Comparison of ENCODE assay signal across 23 cellular contexts in genomic region chr11:130574740-130575139, GRCh38.
"Had no signal": no experiment of that assay in that cellular context is flagged by ENCODE, and none has a peak within 500 bp of the region (broad histone marks: within the 10 kb centered on the region; RNA-seq: fewer than 3 reads in every experiment).

No MANE protein-coding gene starts in this region.

- H3K9me3 ChIP-seq: ovary, stomach, thyroid gland, upper lobe of left lung, uterus had no signal

- H3K4me2 ChIP-seq: hepatocyte, smooth muscle cell had no signal

- DNase-seq: cerebellar nuclear complex; cortex of kidney; head of caudate nucleus; kidney; left colon; natural killer cell; occipital lobe; ovary; posterior cingulate gyrus; retina; stimulated activated CD4-positive, alpha-beta T cell treated with anti-CD3 and anti-CD28 coated beads, Interleukin-12 subunit alpha, Interleukin-12 subunit beta, amount 100 ng/mL, for 4 hours; stimulated activated CD4-positive, alpha-beta T cell treated with anti-CD3 and anti-CD28 coated beads, Interleukin-1b, Interleukin-23, amount 100 ng/mL, for 48 hours; stimulated activated CD4-positive, alpha-beta T cell treated with anti-CD3 and anti-CD28 coated beads, Interleukin-4, amount 100 ng/mL, for 1 hour; stimulated activated naive CD4-positive, alpha-beta T cell treated with Interleukin-2 at 50 U/mL for 16 hours; stomach; thyroid gland; upper lobe of left lung; uterus had no signal

- H3K79me2 ChIP-seq: hepatocyte had no signal

- H3K27me3 ChIP-seq: hepatocyte, ovary, stomach, thyroid gland, upper lobe of left lung, uterus had no signal

- H3K4me1 ChIP-seq: thyroid gland, upper lobe of left lung, uterus had no signal

- H2AFZ ChIP-seq: hepatocyte had no signal

- H3K36me3 ChIP-seq: ovary, stomach, thyroid gland, upper lobe of left lung, uterus had no signal

- ATAC-seq: left colon; natural killer cell; sciatic nerve; stimulated activated effector memory CD8-positive, alpha-beta T cell treated with anti-CD3 and anti-CD28 coated beads, Interleukin-12 subunit alpha, Interleukin-12 subunit beta, amount 100 ng/mL, for 72 hours had no signal

- H3K4me3 ChIP-seq: hepatocyte, lung, ovary, smooth muscle cell, stomach, thyroid gland, upper lobe of left lung, uterus had no signal

- H3K27ac ChIP-seq: hepatocyte, ovary, stomach, thyroid gland, upper lobe of left lung, uterus had no signal
